In genomic region chr16:3214904-3215600, GRCh38 we compare ENCODE assay signal across 11 cellular contexts.
DNase-seq lines count a peak whose midpoint lies in the region; ATAC-seq lines count a peak whose summit lies in the region.
"Had no signal": no experiment of that assay in that cellular context is flagged by ENCODE, and none has a peak within 500 bp of the region (broad histone marks: within the 10 kb centered on the region; RNA-seq: fewer than 3 reads in every experiment).

No MANE protein-coding gene starts in this region.

- H3K36me3 Mint-ChIP-seq in activated T-cell treated with anti-CD3 and anti-CD28 coated beads, Interleukin-2, amount 50 U/mL, for 24 hours (ENCODE audit: low read depth), result peaks cover 28% of the 10 kb centered on the region
- H3K36me3 Mint-ChIP-seq in activated naive CD8-positive, alpha-beta T cell, result peaks cover 16% of the 10 kb centered on the region
- H3K36me3 Mint-ChIP-seq in stimulated activated effector memory CD8-positive, alpha-beta T cell treated with anti-CD3 and anti-CD28 coated beads, Interleukin-12 subunit alpha, Interleukin-12 subunit beta, amount 100 ng/mL, for 72 hours, result peaks cover 16% of the 10 kb centered on the region

- ATAC-seq in stimulated activated effector memory CD8-positive, alpha-beta T cell treated with anti-CD3 and anti-CD28 coated beads, Interleukin-12 subunit alpha, Interleukin-12 subunit beta, amount 100 ng/mL, for 72 hours, result peak; percentile 93
- ATAC-seq: sciatic nerve had no signal

- peaks cover 40% of the 10 kb centered on the region for H3K4me1 Mint-ChIP-seq in activated T-cell treated with anti-CD3 and anti-CD28 coated beads, Interleukin-2, amount 50 U/mL, for 24 hours (ENCODE audit: low read depth)
- peaks cover 44% of the 10 kb centered on the region for H3K4me1 Mint-ChIP-seq in activated naive CD8-positive, alpha-beta T cell (ENCODE audit: low read depth)
- peaks cover 43% of the 10 kb centered on the region for H3K4me1 Mint-ChIP-seq in stimulated activated effector memory CD8-positive, alpha-beta T cell treated with anti-CD3 and anti-CD28 coated beads, Interleukin-12 subunit alpha, Interleukin-12 subunit beta, amount 100 ng/mL, for 72 hours

- peak overlapping the region; percentile 32 for H3K4me3 Mint-ChIP-seq in activated T-cell treated with anti-CD3 and anti-CD28 coated beads, Interleukin-2, amount 50 U/mL, for 24 hours
- H3K4me3 Mint-ChIP-seq in activated naive CD8-positive, alpha-beta T cell, result peak overlapping the region; percentile 41
- H3K4me3 Mint-ChIP-seq in stimulated activated effector memory CD8-positive, alpha-beta T cell treated with anti-CD3 and anti-CD28 coated beads, Interleukin-12 subunit alpha, Interleukin-12 subunit beta, amount 100 ng/mL, for 72 hours, result peak overlapping the region; percentile 56

- no peak for DNase-seq in activated T-cell treated with anti-CD3 and anti-CD28 coated beads, Interleukin-2, amount 50 U/mL, for 24 hours
- DNase-seq in activated T-cell treated with anti-CD3 and anti-CD28 coated beads, Interleukin-2, amount 50 U/mL, for 1 hour, result no peak
- DNase-seq in RKO (ENCODE audit: low spot score) (peak; percentile 18), substantia nigra (lab: John Stamatoyannopoulos, UW) (no peak), DMS 273 (lab: John Stamatoyannopoulos, UW; ENCODE audit: unreplicated experiment) (no peak), NCI-H526 (lab: John Stamatoyannopoulos, UW) (no peak)
- DNase-seq in stimulated activated effector memory CD8-positive, alpha-beta T cell treated with anti-CD3 and anti-CD28 coated beads, Interleukin-12 subunit alpha, Interleukin-12 subunit beta, amount 100 ng/mL, for 72 hours (ENCODE audit: low spot score in 2 of 2), result peak; percentile 16 to 57
- DNase-seq: H7, SJCRH30 had no signal

- H3K9me3 Mint-ChIP-seq in activated T-cell treated with anti-CD3 and anti-CD28 coated beads, Interleukin-2, amount 50 U/mL, for 24 hours, result peaks cover 31% of the 10 kb centered on the region
- H3K9me3 Mint-ChIP-seq in activated naive CD8-positive, alpha-beta T cell (ENCODE audit: low read depth), result peaks cover 15% of the 10 kb centered on the region
- peaks cover 16% of the 10 kb centered on the region for H3K9me3 Mint-ChIP-seq in stimulated activated effector memory CD8-positive, alpha-beta T cell treated with anti-CD3 and anti-CD28 coated beads, Interleukin-12 subunit alpha, Interleukin-12 subunit beta, amount 100 ng/mL, for 72 hours

- no peaks in the 10 kb centered on the region for H3K27me3 Mint-ChIP-seq in activated T-cell treated with anti-CD3 and anti-CD28 coated beads, Interleukin-2, amount 50 U/mL, for 24 hours
- no peaks in the 10 kb centered on the region for H3K27me3 Mint-ChIP-seq in activated naive CD8-positive, alpha-beta T cell

- peak overlapping the region; percentile 93 for H3K27ac Mint-ChIP-seq in activated T-cell treated with anti-CD3 and anti-CD28 coated beads, Interleukin-2, amount 50 U/mL, for 24 hours
- peak overlapping the region; percentile 98 for H3K27ac Mint-ChIP-seq in activated naive CD8-positive, alpha-beta T cell
- H3K27ac Mint-ChIP-seq in stimulated activated effector memory CD8-positive, alpha-beta T cell treated with anti-CD3 and anti-CD28 coated beads, Interleukin-12 subunit alpha, Interleukin-12 subunit beta, amount 100 ng/mL, for 72 hours, result peak overlapping the region; percentile 97

- no peak overlapping the region for H3K27ac ChIP-seq in substantia nigra (ENCODE audit: low read depth, low read length, poor library complexity, severe bottlenecking)
- H3K27ac ChIP-seq: SJCRH30 had no signal

Comparison
In these comparisons a context has a peak if more than half of its experiments do, and no peak if none do; other contexts are left out.
1. DNase-seq: peak in RKO (single experiment) and stimulated activated effector memory CD8-positive, alpha-beta T cell treated with anti-CD3 and anti-CD28 coated beads, Interleukin-12 subunit alpha, Interleukin-12 subunit beta, amount 100 ng/mL, for 72 hours (2 of 2); none in activated T-cell treated with anti-CD3 and anti-CD28 coated beads, Interleukin-2, amount 50 U/mL, for 24 hours (single experiment), activated T-cell treated with anti-CD3 and anti-CD28 coated beads, Interleukin-2, amount 50 U/mL, for 1 hour (single experiment), substantia nigra (0 of 49), DMS 273 (single experiment) and NCI-H526 (0 of 2).
2. Peak in every context shown above with its lines, with median percentiles within 50 percentile points of each other: H3K27ac Mint-ChIP-seq and H3K4me3 Mint-ChIP-seq.